ENCODE assay signal across 9 cellular contexts in the genomic region with DNA sequence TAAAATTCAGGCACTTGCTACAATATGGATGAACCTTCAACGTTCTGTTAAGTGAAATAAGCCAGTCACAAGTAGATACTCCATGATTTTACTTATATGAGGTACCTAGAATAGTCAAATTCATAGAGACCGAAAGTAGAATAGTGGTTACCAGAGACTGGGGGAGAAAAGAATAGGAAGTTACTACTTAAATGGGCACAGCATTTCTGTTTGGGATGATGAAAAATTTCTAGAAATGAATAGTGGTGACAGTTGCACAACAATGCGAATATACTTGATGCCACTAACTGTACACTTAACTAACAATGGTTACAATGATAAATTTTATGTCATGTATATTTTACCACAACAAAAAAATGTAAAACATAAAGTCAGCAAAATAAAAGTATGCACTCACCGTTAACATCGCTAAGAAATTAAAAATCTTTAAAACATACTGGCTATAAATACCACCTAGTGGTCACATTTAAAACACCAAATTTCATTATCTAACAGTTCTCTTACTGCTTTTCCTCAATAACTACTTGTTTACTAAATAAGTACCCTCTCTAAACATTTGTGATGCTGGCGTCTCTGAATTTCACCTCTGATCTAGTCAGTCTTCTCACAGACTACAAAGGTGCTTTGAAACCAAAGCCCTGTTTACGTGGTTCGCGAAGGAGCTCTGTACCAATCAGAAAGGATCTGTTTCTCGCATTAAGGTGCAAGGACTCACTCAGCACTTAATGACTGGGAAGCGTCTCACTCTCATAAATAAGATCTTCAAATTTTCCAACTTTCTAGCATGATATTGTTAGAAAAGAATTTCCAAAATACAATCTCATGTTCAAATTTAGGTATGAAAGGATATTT. TPM values are rescaled to one million over a fixed set of nuclear protein-coding genes. Genes with fewer than 3 reads are reported as not detected.
DNase-seq lines count a peak whose midpoint lies in the region; ATAC-seq, FAIRE-seq and TF ChIP-seq lines count a peak whose summit lies in the region.
"Had no signal": no experiment of that assay in that cellular context is flagged by ENCODE, and none has a peak within 500 bp of the region (broad histone marks: within the 10 kb centered on the region; RNA-seq: fewer than 3 reads in every experiment).

No MANE protein-coding gene starts in this region.

- H3K27ac Mint-ChIP-seq in activated T-helper 2 cell treated with anti-CD3 and anti-CD28 coated beads, Interferon-gamma antibody, Interleukin-2, Interleukin-4, amounts not matched to agents 10 μg/mL and 5 μg/mL and 100 μg/mL, durations not matched to agents 14 hours and 24 hours and 36 hours = peak overlapping the region; percentile 9

- H3K4me1 ChIP-seq in lower lobe of right lung = no peaks in the 10 kb centered on the region

- intact Hi-C loops in activated T-helper 2 cell treated with anti-CD3 and anti-CD28 coated beads, Interferon-gamma antibody, Interleukin-2, Interleukin-4, amounts not matched to agents 10 μg/mL and 5 μg/mL and 100 μg/mL, durations not matched to agents 14 hours and 24 hours and 36 hours (cut with micrococcal nuclease) = loop anchor here (5.0 kb wide), 2 partner anchors 187 to 207 kb away; no protein-coding TSS in a partner anchor
- intact Hi-C loops in lower lobe of right lung (cut with DNase I) = no loop called here

- peak; percentile 33; the same call in 1 of the 2 replicates for TF ChIP-seq CTCF in BJ (IDR thresholded peaks at IDR 0.05; ENCODE audit: insufficient read depth, low read depth, low read length)
- peak; percentile 43 for TF ChIP-seq CTCF in lower lobe of right lung (IDR thresholded peaks at IDR 0.05)

- TF ChIP-seq POLR2A in H54 (IDR thresholded peaks at IDR 0.05; ENCODE audit: low read depth, low read length) = no peak

- no peaks in the 10 kb centered on the region for H3K9me3 ChIP-seq in lower lobe of right lung

- no peak overlapping the region for H3K4me3 ChIP-seq in BJ (ENCODE audit: low read depth, low read length)
- H3K4me3 ChIP-seq in lower lobe of right lung = no peak overlapping the region
- no peak overlapping the region for H3K4me3 ChIP-seq in H7 (ENCODE audit: insufficient read depth, low read depth, low read length)

- FAIRE-seq in H54 (lab: Jason Lieb, UNC) = peak; percentile 78

- peaks cover 44% of the 10 kb centered on the region for H3K36me3 Mint-ChIP-seq in activated T-helper 2 cell treated with anti-CD3 and anti-CD28 coated beads, Interferon-gamma antibody, Interleukin-2, Interleukin-4, amounts not matched to agents 10 μg/mL and 5 μg/mL and 100 μg/mL, durations not matched to agents 14 hours and 24 hours and 36 hours (ENCODE audit: low read depth)

- no peaks in the 10 kb centered on the region for H3K27me3 ChIP-seq in BJ (ENCODE audit: control insufficient read depth, insufficient read depth, low read length)
- H3K27me3 ChIP-seq in lower lobe of right lung (ENCODE audit: low read depth) = no peaks in the 10 kb centered on the region
- no peaks in the 10 kb centered on the region for H3K27me3 ChIP-seq in H7 (ENCODE audit: control insufficient read depth, insufficient read depth, low read length)

- no peak overlapping the region for H3K27ac ChIP-seq in lower lobe of right lung

- H3K36me3 ChIP-seq in BJ (ENCODE audit: control insufficient read depth, insufficient read depth, low read length) = no peaks in the 10 kb centered on the region
- no peaks in the 10 kb centered on the region for H3K36me3 ChIP-seq in lower lobe of right lung
- no peaks in the 10 kb centered on the region for H3K36me3 ChIP-seq in H7 (replicated peaks; ENCODE audit: control insufficient read depth, insufficient read depth, low read length)

- peaks cover 18% of the 10 kb centered on the region for H3K4me1 Mint-ChIP-seq in activated T-helper 2 cell treated with anti-CD3 and anti-CD28 coated beads, Interferon-gamma antibody, Interleukin-2, Interleukin-4, amounts not matched to agents 10 μg/mL and 5 μg/mL and 100 μg/mL, durations not matched to agents 14 hours and 24 hours and 36 hours (ENCODE audit: low read depth)

- no peak for ATAC-seq in lower lobe of right lung
- ATAC-seq in GM21619 (IDR thresholded peaks at IDR 0.05; ENCODE audit: unreplicated experiment) = no peak
- ATAC-seq in esophagus mucosa = no peak

- no peak overlapping the region for H3K4me3 Mint-ChIP-seq in activated T-helper 2 cell treated with anti-CD3 and anti-CD28 coated beads, Interferon-gamma antibody, Interleukin-2, Interleukin-4, amounts not matched to agents 10 μg/mL and 5 μg/mL and 100 μg/mL, durations not matched to agents 14 hours and 24 hours and 36 hours (ENCODE audit: low read depth)

- POLR2A ChIA-PET in BJ (lab: Charles Lee) = no interaction called here

- CTCF ChIA-PET in BJ (lab: Yijun Ruan, JAX) = interaction anchor here (0.6 to 1.9 kb wide), 12 partner anchors 9 to 114 kb away, joined by 3 to 7 read pairs (median 3); partner anchors contain the start of gene IL13

- no peaks in the 10 kb centered on the region for H3K27me3 Mint-ChIP-seq in activated T-helper 2 cell treated with anti-CD3 and anti-CD28 coated beads, Interferon-gamma antibody, Interleukin-2, Interleukin-4, amounts not matched to agents 10 μg/mL and 5 μg/mL and 100 μg/mL, durations not matched to agents 14 hours and 24 hours and 36 hours (ENCODE audit: low read depth)

- DNase-seq in BJ (ENCODE audit: low read depth) (no peak), H54 (ENCODE audit: insufficient read length, low spot score) (no peak), lower lobe of right lung (no peak), H7 (no peak), KG1 (lab: John Stamatoyannopoulos, UW) (no peak)
- DNase-seq in activated T-helper 2 cell treated with anti-CD3 and anti-CD28 coated beads, Interferon-gamma antibody, Interleukin-2, Interleukin-4, amounts not matched to agents 10 μg/mL and 5 μg/mL and 100 μg/mL, durations not matched to agents 14 hours and 24 hours and 36 hours (ENCODE audit: low spot score) = no peak

- H3K9me3 Mint-ChIP-seq in activated T-helper 2 cell treated with anti-CD3 and anti-CD28 coated beads, Interferon-gamma antibody, Interleukin-2, Interleukin-4, amounts not matched to agents 10 μg/mL and 5 μg/mL and 100 μg/mL, durations not matched to agents 14 hours and 24 hours and 36 hours = no peaks in the 10 kb centered on the region

RNA-seq across cellular contexts. Expression of gene KIF3A, which starts 22.7 kb away (rescaled TPM):
- polyA plus RNA-seq in BJ (2011; rRNA removed) = 2.9 and 6.1 TPM in 2 replicates
- polyA minus RNA-seq in BJ (2011; rRNA and poly(A)+ RNA removed) = 1.9 and 4.0 TPM in 2 replicates
- 40.7 and 41.4 TPM in 2 replicates for total RNA-seq in activated T-helper 2 cell treated with anti-CD3 and anti-CD28 coated beads, Interferon-gamma antibody, Interleukin-2, Interleukin-4, amounts not matched to agents 10 μg/mL and 5 μg/mL and 100 μg/mL, durations not matched to agents 14 hours and 24 hours and 36 hours
- total RNA-seq in lower lobe of right lung (10.8 TPM), esophagus mucosa (5.5 TPM)
- 2.7 and 3.2 TPM in 2 replicates for total RNA-seq in H7 (2014; rRNA removed; shearing (Covaris generic))

RNA-seq across cellular contexts. Expression of gene CCNI2, which starts 32.5 kb away (rescaled TPM):
- 0.15 TPM in 1 of 2 replicates, not detected in the other for polyA plus RNA-seq in BJ (2011; rRNA removed)
- not detected in 2 replicates for polyA minus RNA-seq in BJ (2011; rRNA and poly(A)+ RNA removed)
- 7.6 and 7.7 TPM in 2 replicates for total RNA-seq in activated T-helper 2 cell treated with anti-CD3 and anti-CD28 coated beads, Interferon-gamma antibody, Interleukin-2, Interleukin-4, amounts not matched to agents 10 μg/mL and 5 μg/mL and 100 μg/mL, durations not matched to agents 14 hours and 24 hours and 36 hours
- total RNA-seq in lower lobe of right lung (1.1 TPM), esophagus mucosa (not detected)
- total RNA-seq in H7 (2014; rRNA removed; shearing (Covaris generic)) = 0.07 and 0.18 TPM in 2 replicates
- total RNA-seq: subcutaneous adipose tissue had no signal

RNA-seq across cellular contexts. Expression of gene IL4, which starts 40.9 kb away (rescaled TPM):
- not detected in 2 replicates for polyA plus RNA-seq in BJ (2011; rRNA removed)
- not detected in 2 replicates for polyA minus RNA-seq in BJ (2011; rRNA and poly(A)+ RNA removed)
- 21.6 and 25.8 TPM in 2 replicates for total RNA-seq in activated T-helper 2 cell treated with anti-CD3 and anti-CD28 coated beads, Interferon-gamma antibody, Interleukin-2, Interleukin-4, amounts not matched to agents 10 μg/mL and 5 μg/mL and 100 μg/mL, durations not matched to agents 14 hours and 24 hours and 36 hours
- not detected for total RNA-seq in lower lobe of right lung
- total RNA-seq in H7 (2014; rRNA removed; shearing (Covaris generic)) = not detected in 2 replicates
- not detected for total RNA-seq in esophagus mucosa
- total RNA-seq: subcutaneous adipose tissue had no signal

RNA-seq across cellular contexts. Expression of gene IL13, which starts 56.7 kb away (rescaled TPM):
- polyA plus RNA-seq in BJ (2011; rRNA removed) = not detected in 2 replicates
- polyA minus RNA-seq in BJ (2011; rRNA and poly(A)+ RNA removed) = not detected in 2 replicates
- total RNA-seq in activated T-helper 2 cell treated with anti-CD3 and anti-CD28 coated beads, Interferon-gamma antibody, Interleukin-2, Interleukin-4, amounts not matched to agents 10 μg/mL and 5 μg/mL and 100 μg/mL, durations not matched to agents 14 hours and 24 hours and 36 hours = 777 and 830 TPM in 2 replicates
- total RNA-seq in lower lobe of right lung (not detected), esophagus mucosa (not detected)
- not detected in 2 replicates for total RNA-seq in H7 (2014; rRNA removed; shearing (Covaris generic))

Comparison
In these comparisons a context has a peak if more than half of its experiments do, and no peak if none do; other contexts are left out.
1. RNA of gene IL4, which starts 40.9 kb away (total RNA-seq): 21.6 to 25.8 TPM in activated T-helper 2 cell treated with anti-CD3 and anti-CD28 coated beads, Interferon-gamma antibody, Interleukin-2, Interleukin-4, amounts not matched to agents 10 μg/mL and 5 μg/mL and 100 μg/mL, durations not matched to agents 14 hours and 24 hours and 36 hours; not detected in lower lobe of right lung (single experiment), not detected in H7 and not detected in esophagus mucosa (single experiment); every median in the first group is over 10 times any median in the second.